19 cellular contexts compared by ENCODE assay signal in the genomic region with DNA sequence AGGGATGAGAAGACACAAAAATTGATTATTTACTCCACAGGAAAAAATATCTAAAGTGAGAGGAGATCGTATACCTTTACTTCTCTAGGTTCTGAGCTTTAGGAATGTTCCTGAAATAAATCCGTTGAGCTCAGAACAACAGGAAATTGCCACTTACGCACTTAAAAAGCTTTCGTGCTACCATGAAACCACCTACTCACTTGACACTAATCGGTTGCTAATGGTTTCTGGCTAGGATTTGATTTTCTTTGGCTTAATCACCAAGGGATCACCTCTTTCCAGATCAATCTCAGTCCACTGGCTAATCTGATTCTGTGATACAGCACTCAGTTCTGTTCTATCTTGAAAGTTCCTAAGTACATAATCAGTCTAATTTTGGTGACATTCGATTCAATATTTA.
"Had no signal": no experiment of that assay in that cellular context is flagged by ENCODE, and none has a peak within 500 bp of the region (broad histone marks: within the 10 kb centered on the region; RNA-seq: fewer than 3 reads in every experiment).

No MANE protein-coding gene starts in this region.

- H3K36me3 ChIP-seq: cardiac muscle cell, gastrocnemius medialis, heart left ventricle, left lung, thoracic aorta had no signal

- DNase-seq: activated CD4-positive, CD25-positive, alpha-beta regulatory T cell treated with anti-CD3 and anti-CD28 coated beads, Interleukin-2, amount 50 U/mL, for 72 hours; activated CD8-positive, alpha-beta memory T cell treated with anti-CD3 and anti-CD28 coated beads, Interleukin-2, amount 10 ng/mL, durations not matched to agents 7 days and 5 days; activated naive CD4-positive, alpha-beta T cell treated with anti-CD3 and anti-CD28 coated beads for 36 hours; activated naive CD8-positive, alpha-beta T cell treated with anti-CD3 and anti-CD28 coated beads, Interleukin-2, amount 50 U/mL, for 24 hours; activated T-cell treated with anti-CD3 and anti-CD28 coated beads, Interleukin-2, amount 50 U/mL, for 1 hour; aorta; dorsolateral prefrontal cortex; endodermal cell; gastrocnemius medialis; heart left ventricle; left lung; mucosa of descending colon; naive thymus-derived CD4-positive, alpha-beta T cell; T1000 had no signal

- H3K27ac ChIP-seq: cardiac muscle cell, dorsolateral prefrontal cortex, gastrocnemius medialis, heart left ventricle, left lung, parathyroid adenoma, thoracic aorta had no signal

- H3K27me3 Mint-ChIP-seq: activated naive CD8-positive, alpha-beta T cell treated with anti-CD3 and anti-CD28 coated beads, Interleukin-2, amount 50 U/mL, for 24 hours had no signal

- H3K4me3 Mint-ChIP-seq: activated CD8-positive, alpha-beta memory T cell treated with anti-CD3 and anti-CD28 coated beads, Interleukin-2, amount 10 ng/mL, durations not matched to agents 7 days and 5 days; activated naive CD4-positive, alpha-beta T cell treated with anti-CD3 and anti-CD28 coated beads for 36 hours; activated naive CD8-positive, alpha-beta T cell treated with anti-CD3 and anti-CD28 coated beads, Interleukin-2, amount 50 U/mL, for 24 hours; endodermal cell; naive thymus-derived CD4-positive, alpha-beta T cell; stimulated activated effector memory CD8-positive, alpha-beta T cell treated with anti-CD3 and anti-CD28 coated beads, Interleukin-12 subunit alpha, Interleukin-12 subunit beta, amount 100 ng/mL, for 72 hours had no signal

- H3K4me3 ChIP-seq: cardiac muscle cell, dorsolateral prefrontal cortex, gastrocnemius medialis, heart left ventricle, left lung, mucosa of descending colon, thoracic aorta had no signal

- H3K27ac Mint-ChIP-seq: activated CD8-positive, alpha-beta memory T cell treated with anti-CD3 and anti-CD28 coated beads, Interleukin-2, amount 10 ng/mL, durations not matched to agents 7 days and 5 days; activated naive CD4-positive, alpha-beta T cell treated with anti-CD3 and anti-CD28 coated beads for 36 hours; activated naive CD8-positive, alpha-beta T cell treated with anti-CD3 and anti-CD28 coated beads, Interleukin-2, amount 50 U/mL, for 24 hours; activated T-helper 2 cell treated with anti-CD3 and anti-CD28 coated beads, Interferon-gamma antibody, Interleukin-2, Interleukin-4, amounts not matched to agents 10 μg/mL and 5 μg/mL and 100 μg/mL, durations not matched to agents 14 hours and 24 hours and 36 hours; endodermal cell; naive thymus-derived CD4-positive, alpha-beta T cell; stimulated activated effector memory CD8-positive, alpha-beta T cell treated with anti-CD3 and anti-CD28 coated beads, Interleukin-12 subunit alpha, Interleukin-12 subunit beta, amount 100 ng/mL, for 72 hours had no signal

- H3K36me3 Mint-ChIP-seq: activated CD8-positive, alpha-beta memory T cell treated with anti-CD3 and anti-CD28 coated beads, Interleukin-2, amount 10 ng/mL, durations not matched to agents 7 days and 5 days; naive thymus-derived CD4-positive, alpha-beta T cell; stimulated activated effector memory CD8-positive, alpha-beta T cell treated with anti-CD3 and anti-CD28 coated beads, Interleukin-12 subunit alpha, Interleukin-12 subunit beta, amount 100 ng/mL, for 72 hours had no signal

- H3K9me3 Mint-ChIP-seq: activated naive CD4-positive, alpha-beta T cell treated with anti-CD3 and anti-CD28 coated beads for 36 hours; activated T-helper 2 cell treated with anti-CD3 and anti-CD28 coated beads, Interferon-gamma antibody, Interleukin-2, Interleukin-4, amounts not matched to agents 10 μg/mL and 5 μg/mL and 100 μg/mL, durations not matched to agents 14 hours and 24 hours and 36 hours; stimulated activated effector memory CD8-positive, alpha-beta T cell treated with anti-CD3 and anti-CD28 coated beads, Interleukin-12 subunit alpha, Interleukin-12 subunit beta, amount 100 ng/mL, for 72 hours had no signal

- H3K4me1 ChIP-seq: gastrocnemius medialis, heart left ventricle, left lung, parathyroid adenoma had no signal

- H3K79me2 ChIP-seq: parathyroid adenoma had no signal

- H2AFZ ChIP-seq: parathyroid adenoma had no signal

- H3K9me3 ChIP-seq: gastrocnemius medialis, heart left ventricle, left lung, mucosa of descending colon, thoracic aorta had no signal

- H3K4me1 Mint-ChIP-seq: activated CD8-positive, alpha-beta memory T cell treated with anti-CD3 and anti-CD28 coated beads, Interleukin-2, amount 10 ng/mL, durations not matched to agents 7 days and 5 days; activated naive CD8-positive, alpha-beta T cell treated with anti-CD3 and anti-CD28 coated beads, Interleukin-2, amount 50 U/mL, for 24 hours; naive thymus-derived CD4-positive, alpha-beta T cell; stimulated activated effector memory CD8-positive, alpha-beta T cell treated with anti-CD3 and anti-CD28 coated beads, Interleukin-12 subunit alpha, Interleukin-12 subunit beta, amount 100 ng/mL, for 72 hours had no signal

- H3K27me3 ChIP-seq: cardiac muscle cell, dorsolateral prefrontal cortex, gastrocnemius medialis, left lung had no signal

- H3K9ac ChIP-seq: parathyroid adenoma had no signal
